In the genomic region with DNA sequence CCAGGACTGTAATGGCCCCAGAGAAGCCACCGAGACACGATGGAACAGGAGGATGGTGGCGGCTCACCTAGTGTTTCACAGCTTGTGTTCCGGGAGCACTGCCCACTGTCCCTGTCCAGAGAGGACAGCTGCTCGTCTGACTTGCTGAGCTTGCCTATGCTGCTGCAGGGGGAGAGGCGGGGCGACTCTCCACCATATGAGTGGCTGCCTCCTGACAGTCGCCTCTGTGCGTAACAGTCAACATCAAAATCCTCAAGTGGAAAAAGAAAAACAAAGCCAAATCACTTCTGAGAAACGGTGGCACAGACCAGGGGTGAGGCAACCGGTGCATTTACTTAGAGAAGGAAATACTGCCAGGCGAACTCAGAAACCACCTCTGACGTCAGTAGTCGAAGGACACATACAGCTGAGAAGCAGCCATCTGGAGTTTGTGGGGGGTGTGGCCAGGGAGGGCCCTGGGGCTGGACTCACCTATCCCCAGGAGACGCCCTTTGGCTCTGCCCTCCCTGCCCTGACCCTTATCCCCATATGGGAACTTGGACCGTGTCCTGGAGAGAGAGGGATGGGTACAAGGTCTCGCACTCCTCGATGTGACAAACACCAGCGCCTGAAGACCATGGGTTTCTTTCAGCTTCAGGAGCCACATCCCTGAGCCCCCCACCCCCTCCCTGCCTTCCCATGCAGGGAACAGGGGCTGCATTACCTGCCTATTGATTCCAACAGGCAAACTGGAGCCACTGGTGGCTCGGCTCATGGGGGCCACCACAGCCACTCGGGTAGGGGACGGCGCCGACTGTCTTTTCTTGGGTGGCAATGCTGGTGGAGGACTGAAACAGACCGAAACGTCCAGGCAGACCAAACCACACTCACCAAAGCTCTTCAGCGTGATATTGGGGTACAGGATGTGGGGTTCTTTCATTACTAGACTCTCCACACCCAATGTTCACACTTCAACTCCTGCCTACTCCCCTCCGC, we compare ENCODE assay signal across 8 cellular contexts.
DNase-seq lines count a peak whose midpoint lies in the region; ATAC-seq and TF ChIP-seq lines count a peak whose summit lies in the region.

No MANE protein-coding gene starts in this region.

- no peak for TF ChIP-seq CTCF in prostate gland (IDR thresholded peaks at IDR 0.05)

- TF ChIP-seq POLR2A in prostate gland (IDR thresholded peaks at IDR 0.05) = no peak

- DNase-seq in CD1c-positive myeloid dendritic cell (ENCODE audit: extremely low spot score) (peak; percentile 95), Right ventricle myocardium inferior (ENCODE audit: missing footprints) (peak; percentile 71), NCI-H226 (no peak), prostate gland (ENCODE audit: low spot score) (no peak)
- DNase-seq in activated CD8-positive, alpha-beta memory T cell treated with anti-CD3 and anti-CD28 coated beads, Interleukin-2, amount 50 U/mL, for 4 hours = peak; percentile 64
- DNase-seq in stimulated activated CD4-positive, alpha-beta T cell treated with anti-CD3 and anti-CD28 coated beads, TNF-alpha, amount 100 ng/mL, for 4 hours (ENCODE audit: low read depth in 3 of 3) = peak in 2 of 3 experiments; percentile 15 to 25

- WGBS in prostate gland = 86% methylated on average over 28 of the region's 28 CpGs

- H3K27ac ChIP-seq in prostate gland = no peak overlapping the region

- no peaks in the 10 kb centered on the region for H3K4me1 ChIP-seq in prostate gland (replicated peaks)

- no peaks in the 10 kb centered on the region for H3K27me3 ChIP-seq in prostate gland (replicated peaks; ENCODE audit: insufficient read depth)

- no peak overlapping the region for H3K4me3 ChIP-seq in prostate gland

- intact Hi-C loops in Right ventricle myocardium inferior (cut with DNase I) = no loop called here
- intact Hi-C loops in prostate gland (cut with DNase I) = no loop called here

- no peaks in the 10 kb centered on the region for H3K36me3 ChIP-seq in prostate gland

- no peaks in the 10 kb centered on the region for H3K9me3 ChIP-seq in prostate gland

- ATAC-seq in HG03280 (IDR thresholded peaks at IDR 0.05; ENCODE audit: unreplicated experiment) (peak; percentile 53), Right ventricle myocardium inferior (peak; percentile 14), GM21423 (IDR thresholded peaks at IDR 0.05; ENCODE audit: unreplicated experiment) (no peak)

Comparison
In these comparisons a context has a peak if more than half of its experiments do, and no peak if none do; other contexts are left out.
1. DNase-seq: peak in CD1c-positive myeloid dendritic cell (single experiment), activated CD8-positive, alpha-beta memory T cell treated with anti-CD3 and anti-CD28 coated beads, Interleukin-2, amount 50 U/mL, for 4 hours (single experiment), Right ventricle myocardium inferior (single experiment) and stimulated activated CD4-positive, alpha-beta T cell treated with anti-CD3 and anti-CD28 coated beads, TNF-alpha, amount 100 ng/mL, for 4 hours (2 of 3); none in NCI-H226 (single experiment) and prostate gland (single experiment).